8 cellular contexts compared by ENCODE assay signal in the genomic region with DNA sequence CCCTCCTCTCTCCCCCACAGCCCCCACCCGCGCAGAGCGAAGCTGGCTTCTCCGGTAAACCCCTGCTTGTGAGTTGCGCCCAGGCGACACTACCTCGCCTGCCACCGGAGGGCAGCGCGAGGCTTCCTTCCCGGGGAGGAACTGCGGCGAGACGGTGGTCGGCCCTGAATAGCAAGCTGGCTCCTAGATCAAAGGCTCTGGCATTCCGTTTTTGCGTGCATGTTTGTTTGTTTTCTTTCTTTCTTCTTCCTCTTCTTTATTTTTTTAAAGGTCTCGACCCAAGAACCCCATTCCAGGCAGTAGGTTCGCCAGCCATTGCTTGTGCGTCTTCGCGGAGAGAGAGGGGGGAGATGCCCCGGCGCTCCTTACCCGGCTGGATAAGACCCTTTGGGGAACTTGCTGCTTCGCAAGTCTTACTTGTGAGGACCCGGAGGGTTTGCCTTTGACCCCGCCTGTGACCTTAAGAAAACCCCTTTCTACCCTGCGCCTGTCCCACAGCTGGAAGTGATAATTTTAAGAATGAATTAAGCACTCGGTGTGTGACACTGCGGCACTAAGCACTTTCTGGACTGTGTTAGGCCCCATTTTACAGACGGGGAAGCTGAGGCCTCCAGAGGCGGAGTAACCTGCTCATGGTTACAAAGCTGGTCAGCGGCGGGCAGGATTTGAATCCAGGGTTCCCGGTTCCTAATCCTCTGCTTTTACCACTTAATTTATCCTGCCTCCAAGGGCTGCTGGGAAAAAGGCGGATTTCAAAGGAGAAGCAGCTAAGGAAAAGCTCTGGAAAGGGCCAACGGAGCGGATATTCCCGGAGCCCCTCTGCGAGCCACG.
DNase-seq lines count a peak whose midpoint lies in the region; TF ChIP-seq lines count a peak whose summit lies in the region.

No MANE protein-coding gene starts in this region.

- peaks cover 5% of the 10 kb centered on the region for H3F3A ChIP-seq in SK-N-SH (replicated peaks; ENCODE audit: insufficient read depth)

- POLR2A ChIA-PET in SK-N-SH (lab: Yijun Ruan, JAX) = no interaction called here

- peak overlapping the region; percentile 78 for H3K4me2 ChIP-seq in SK-N-SH

- 14% methylated on average over 34 of the region's 42 CpGs for WGBS in SK-N-SH (ENCODE audit: low lambda C conversion rate)

- H3K9me3 ChIP-seq in HUES48 (ENCODE audit: control insufficient read depth, insufficient read depth, low read length) (no peaks in the 10 kb centered on the region), SK-N-SH (no peaks in the 10 kb centered on the region)

- no peaks in the 10 kb centered on the region for H3K79me2 ChIP-seq in SK-N-SH (ENCODE audit: insufficient read depth)

- CTCF ChIA-PET in SK-N-SH (lab: Yijun Ruan, JAX) = interaction anchor here (0.6 to 5.7 kb wide), 52 partner anchors 11 to 405 kb away, joined by 3 to 50 read pairs (median 4); partner anchors contain the start of genes SIRPD and STK35

- TF ChIP-seq RAD21 in SK-N-SH (IDR thresholded peaks at IDR 0.05; ENCODE audit: low read length) = peak; percentile 77

- H3K36me3 ChIP-seq in HUES48 (ENCODE audit: control insufficient read depth, insufficient read depth, low read length) = no peaks in the 10 kb centered on the region
- no peaks in the 10 kb centered on the region for H3K36me3 ChIP-seq in SK-N-SH (replicated peaks in 1 of 2; ENCODE audit: control insufficient read depth in 1 of 2, insufficient read depth in 2 of 2, low read length in 1 of 2)

- TF ChIP-seq CTCF in SK-N-SH (IDR thresholded peaks at IDR 0.05) = peak; percentile 74

- TF ChIP-seq EP300 in SK-N-SH (IDR thresholded peaks at IDR 0.05; ENCODE audit: borderline replicate concordance in 1 of 2, low read depth in 1 of 2, low read length in 1 of 2) = no peak

- H3K27ac ChIP-seq in HUES48 (ENCODE audit: low read depth, low read length) (peak overlapping the region; percentile 66), SK-N-SH (ENCODE audit: low read depth in 2 of 2, low read length in 1 of 2) (no peak overlapping the region)

- no peaks in the 10 kb centered on the region for H3K9me2 ChIP-seq in SK-N-SH

- H3K9ac ChIP-seq in HUES48 (ENCODE audit: low read depth, low read length) = peak overlapping the region; percentile 79
- peak overlapping the region; percentile 36; the same call in 1 of the 2 replicates for H3K9ac ChIP-seq in SK-N-SH

- peak; percentile 58 for DNase-seq in ELR (ENCODE audit: low read depth)
- DNase-seq in SK-N-SH = peak; percentile 87
- peak; percentile 86 for DNase-seq in cerebellum (ENCODE audit: low spot score)
- DNase-seq in kidney tubule cell (ENCODE audit: low spot score) = peak; percentile 79
- peak; percentile 34 for DNase-seq in stimulated activated CD4-positive, alpha-beta T cell treated with anti-CD3 and anti-CD28 coated beads, Interleukin-12 subunit alpha, Interleukin-12 subunit beta, amount 100 ng/mL, for 4 hours
- no peak for DNase-seq in effector CD4-positive, alpha-beta T cell
- no peak for DNase-seq in NCI-H2107 (lab: John Stamatoyannopoulos, UW)

- peak overlapping the region; percentile 77; the same call in 1 of the 2 replicates for H2AFZ ChIP-seq in SK-N-SH (ENCODE audit: low read depth)

- H3K4me1 ChIP-seq in HUES48 (ENCODE audit: control insufficient read depth, insufficient read depth, low read length) (peaks cover 28% of the 10 kb centered on the region), SK-N-SH (ENCODE audit: control insufficient read depth in 1 of 2, insufficient read depth in 2 of 2, low read depth in 1 of 2, low read length in 1 of 2) (peaks cover 7 to 10% of the 10 kb centered on the region in 2 experiments; a peak in 2 of 4 replicates)

- H4K20me1 ChIP-seq in SK-N-SH (ENCODE audit: insufficient read depth) = no peaks in the 10 kb centered on the region

- H3K27me3 ChIP-seq in HUES48 (ENCODE audit: control insufficient read depth, insufficient read depth, low read length) (peaks cover 44% of the 10 kb centered on the region), SK-N-SH (ENCODE audit: insufficient read depth) (no peaks in the 10 kb centered on the region)

- peak overlapping the region; percentile 65 for H3K4me3 ChIP-seq in HUES48 (ENCODE audit: low read depth, low read length)
- peak overlapping the region; percentile 43 to 55 for H3K4me3 ChIP-seq in SK-N-SH (ENCODE audit: low read depth in 2 of 2, low read length in 1 of 2)

TF ChIP-seq in SK-N-SH, 30 proteins besides CTCF, POLR2A, EP300 and RAD21:
- TF ChIP-seq NFIC (IDR thresholded peaks at IDR 0.05; ENCODE audit: borderline replicate concordance) (no peak), SMC3 (IDR thresholded peaks at IDR 0.05; ENCODE audit: low read depth, low read length) (peak; percentile 69)

Comparison
In these comparisons a context has a peak if more than half of its experiments do, and no peak if none do; other contexts are left out.
1. DNase-seq: peak in ELR (single experiment), SK-N-SH (single experiment), cerebellum (single experiment), kidney tubule cell (single experiment) and stimulated activated CD4-positive, alpha-beta T cell treated with anti-CD3 and anti-CD28 coated beads, Interleukin-12 subunit alpha, Interleukin-12 subunit beta, amount 100 ng/mL, for 4 hours (single experiment); none in effector CD4-positive, alpha-beta T cell (single experiment) and NCI-H2107 (single experiment).